In the genomic region with DNA sequence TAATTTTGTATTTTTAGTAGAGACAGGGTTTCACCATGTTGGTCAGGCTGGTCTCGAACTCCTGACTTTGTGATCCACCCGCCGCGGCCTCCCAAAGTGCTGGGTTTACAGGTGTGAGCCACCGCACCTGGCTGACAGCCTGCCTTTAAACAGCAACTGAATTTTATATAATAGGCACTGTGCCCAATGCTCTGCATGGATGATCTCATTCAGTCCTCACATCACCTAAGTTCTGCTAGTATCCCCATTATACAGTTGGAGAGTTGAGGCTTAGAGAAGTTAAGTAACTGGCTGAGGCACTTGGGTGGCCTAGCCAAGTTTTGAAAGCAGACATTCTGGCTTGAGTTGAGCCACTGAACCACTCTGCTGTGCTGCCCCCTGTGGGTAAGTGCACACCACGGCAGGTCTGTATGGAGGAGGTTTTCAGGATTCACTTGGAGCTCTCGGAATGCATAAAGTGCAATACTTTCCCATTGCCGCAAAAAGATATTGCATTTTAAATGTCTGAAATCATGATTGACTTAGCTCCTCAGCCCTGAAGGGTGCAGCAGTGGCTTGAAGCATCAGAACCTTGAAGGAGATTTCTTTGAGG, we compare ENCODE assay signal across 9 cellular contexts.
A peak's percentile ranks its signal among the peaks of the same experiment; 100 is the strongest.
DNase-seq lines count a peak whose midpoint lies in the region; ATAC-seq and TF ChIP-seq lines count a peak whose summit lies in the region.
"Had no signal": no experiment of that assay in that cellular context is flagged by ENCODE, and none has a peak within 500 bp of the region (broad histone marks: within the 10 kb centered on the region; RNA-seq: fewer than 3 reads in every experiment).

No MANE protein-coding gene starts in this region.

- H3K27ac ChIP-seq in RWPE1: no peak overlapping the region

- CTCF ChIA-PET in RWPE1 (lab: Yijun Ruan, JAX): interaction anchor here (0.6 kb wide), 1 partner anchor 193 kb away, joined by 3 read pairs; no protein-coding TSS in a partner anchor

- ATAC-seq in HG02678 (IDR thresholded peaks at IDR 0.05; ENCODE audit: unreplicated experiment) (no peak), HG03521 (IDR thresholded peaks at IDR 0.05; ENCODE audit: unreplicated experiment) (no peak)

- POLR2A ChIA-PET in RWPE1 (lab: Yijun Ruan, JAX; ENCODE audit: low non-redundant PET): no interaction called here

- TF ChIP-seq CTCF in RWPE1 (conservative IDR thresholded peaks at IDR 0.05; ENCODE audit: low read depth): no peak

- DNase-seq in AG08396 (ENCODE audit: low spot score): peak; percentile 47
- peak; percentile 52 for DNase-seq in H4 (ENCODE audit: low spot score)
- peak; percentile 16 for DNase-seq in SW480 (ENCODE audit: low spot score)
- peak; percentile 78 for DNase-seq in iPS-NIHi7 (ENCODE audit: extremely low spot score)
- no peak for DNase-seq in mucosa of gallbladder (ENCODE audit: low spot score)
- no peak for DNase-seq in RWPE1 (ENCODE audit: low spot score)
- DNase-seq: NCI-H510A had no signal

Comparison
In these comparisons a context has a peak if more than half of its experiments do, and no peak if none do; other contexts are left out.
1. DNase-seq: peak in AG08396 (single experiment), H4 (single experiment), SW480 (single experiment) and iPS-NIHi7 (single experiment); none in mucosa of gallbladder (single experiment) and RWPE1 (single experiment).